ENCODE assay signal across 8 cellular contexts in the genomic region with DNA sequence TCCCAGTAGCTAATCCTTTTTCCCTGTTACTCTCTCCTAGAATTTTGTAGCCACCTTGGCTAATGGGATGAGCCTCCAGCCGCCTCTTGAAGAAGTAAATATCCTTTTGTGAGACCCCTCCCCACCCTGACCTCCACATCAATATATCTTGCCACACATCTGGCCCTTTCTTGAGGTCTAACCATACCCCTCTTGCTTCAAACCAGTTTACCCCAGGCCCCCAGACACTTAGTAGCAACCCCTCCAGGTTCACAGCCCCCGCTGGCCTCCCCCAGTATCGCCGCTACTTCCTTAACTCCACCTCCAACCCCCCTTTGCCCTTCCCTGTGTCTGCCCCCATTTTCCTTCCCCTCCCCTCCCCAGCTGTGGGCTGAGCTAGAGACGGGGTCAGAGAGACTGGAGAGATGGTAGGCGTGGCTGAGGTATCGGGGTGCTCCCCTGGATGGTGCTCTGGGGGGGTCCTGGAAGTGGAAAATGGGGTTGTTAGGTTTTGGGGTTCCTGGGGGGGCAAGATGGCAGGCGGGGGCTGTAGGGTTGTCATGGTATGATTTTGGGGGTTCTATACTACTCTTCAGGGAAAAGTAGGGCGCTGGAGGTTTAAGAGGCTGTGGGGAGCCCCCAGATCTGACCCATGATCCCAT. TPM values are rescaled to one million over a fixed set of nuclear protein-coding genes. Genes with fewer than 3 reads are reported as not detected.
DNase-seq lines count a peak whose midpoint lies in the region; ATAC-seq lines count a peak whose summit lies in the region.

No MANE protein-coding gene starts in this region.

- H3K4me3 Mint-ChIP-seq in activated CD4-positive, alpha-beta T cell treated with anti-CD3 and anti-CD28 coated beads, Interleukin-2, amount 10 ng/mL, durations not matched to agents 24 days and 14 days, result peak overlapping the region; percentile 52
- H3K4me3 Mint-ChIP-seq in activated CD4-positive, alpha-beta memory T cell treated with anti-CD3 and anti-CD28 coated beads, Interleukin-2, amount 10 ng/mL, durations not matched to agents 7 days and 5 days, result peak overlapping the region; percentile 4

- H3K27me3 ChIP-seq in subcutaneous abdominal adipose tissue (ENCODE audit: control insufficient read depth in 5 of 5, insufficient read depth in 4 of 5, low read length in 5 of 5), result no peaks in the 10 kb centered on the region

- H3K36me3 ChIP-seq in subcutaneous abdominal adipose tissue (ENCODE audit: control insufficient read depth in 5 of 5, insufficient read depth in 5 of 5, low read length in 5 of 5), result peaks cover 0 to 29% (median 26%) of the 10 kb centered on the region in 5 donors

- H3K4me1 Mint-ChIP-seq in activated CD4-positive, alpha-beta T cell treated with anti-CD3 and anti-CD28 coated beads, Interleukin-2, amount 10 ng/mL, durations not matched to agents 24 days and 14 days, result peaks cover 26% of the 10 kb centered on the region
- peaks cover 40% of the 10 kb centered on the region for H3K4me1 Mint-ChIP-seq in activated CD4-positive, alpha-beta memory T cell treated with anti-CD3 and anti-CD28 coated beads, Interleukin-2, amount 10 ng/mL, durations not matched to agents 7 days and 5 days

- CTCF ChIA-PET in activated CD4-positive, alpha-beta memory T cell treated with anti-CD3 and anti-CD28 coated beads, Interleukin-2, amount 10 ng/mL, durations not matched to agents 7 days and 5 days (lab: Charles Lee), result interaction anchor here (0.6 to 6.8 kb wide), 8 partner anchors 8 to 176 kb away, joined by 3 to 61 read pairs (median 4); a partner anchor contains a TSS

- POLR2A ChIA-PET in activated CD4-positive, alpha-beta memory T cell treated with anti-CD3 and anti-CD28 coated beads, Interleukin-2, amount 10 ng/mL, durations not matched to agents 7 days and 5 days (lab: Charles Lee), result interaction anchor here (1.3 to 5.5 kb wide), 5 partner anchors 10 to 177 kb away, joined by 4 to 49 read pairs (median 5); a partner anchor contains a TSS

- no peak for DNase-seq in activated CD4-positive, alpha-beta T cell treated with anti-CD3 and anti-CD28 coated beads, Interleukin-2, amount 10 ng/mL, durations not matched to agents 24 days and 14 days
- no peak for DNase-seq in activated CD4-positive, alpha-beta T cell treated with anti-CD3 and anti-CD28 coated beads for 48 hours
- no peak for DNase-seq in activated CD4-positive, alpha-beta memory T cell treated with anti-CD3 and anti-CD28 coated beads, Interleukin-2, amount 10 ng/mL, durations not matched to agents 7 days and 5 days
- no peak for DNase-seq in retina
- no peak for DNase-seq in H4 (ENCODE audit: low spot score)

- H3K36me3 Mint-ChIP-seq in activated CD4-positive, alpha-beta T cell treated with anti-CD3 and anti-CD28 coated beads, Interleukin-2, amount 10 ng/mL, durations not matched to agents 24 days and 14 days (ENCODE audit: low read depth), result peaks cover 40% of the 10 kb centered on the region
- peaks cover 25% of the 10 kb centered on the region for H3K36me3 Mint-ChIP-seq in activated CD4-positive, alpha-beta memory T cell treated with anti-CD3 and anti-CD28 coated beads, Interleukin-2, amount 10 ng/mL, durations not matched to agents 7 days and 5 days (ENCODE audit: low read depth)

- H3K4me1 ChIP-seq in subcutaneous abdominal adipose tissue (ENCODE audit: control insufficient read depth in 5 of 5, insufficient read depth in 5 of 5, low read length in 5 of 5), result peaks cover 2 to 51% (median 36%) of the 10 kb centered on the region in 5 donors

- peak overlapping the region; percentile 50 for H3K27ac ChIP-seq in subcutaneous abdominal adipose tissue (ENCODE audit: low read depth, low read length)

- H3K4me3 ChIP-seq in iPS-18c (ENCODE audit: insufficient read depth, low read depth, low read length) (0 out of 2 replicates have a peak overlapping the region, but pooled peaks have one; percentile 24), subcutaneous abdominal adipose tissue (ENCODE audit: low read depth in 1 of 5, low read length in 5 of 5) (peak overlapping the region in 2 of 5 donors; percentile 7 to 25)

- no peak for ATAC-seq in GM19397 (IDR thresholded peaks at IDR 0.05; ENCODE audit: unreplicated experiment)

- intact Hi-C loops in activated CD4-positive, alpha-beta T cell treated with anti-CD3 and anti-CD28 coated beads, Interleukin-2, amount 10 ng/mL, durations not matched to agents 24 days and 14 days (cut with micrococcal nuclease), result loop anchor here (2.0 kb wide), 1 partner anchor 109 kb away; no protein-coding TSS in a partner anchor

- peak overlapping the region; percentile 20 for H3K27ac Mint-ChIP-seq in activated CD4-positive, alpha-beta T cell treated with anti-CD3 and anti-CD28 coated beads, Interleukin-2, amount 10 ng/mL, durations not matched to agents 24 days and 14 days
- H3K27ac Mint-ChIP-seq in activated CD4-positive, alpha-beta memory T cell treated with anti-CD3 and anti-CD28 coated beads, Interleukin-2, amount 10 ng/mL, durations not matched to agents 7 days and 5 days, result peak overlapping the region; percentile 47

- H3K9me3 ChIP-seq in iPS-18c (ENCODE audit: control insufficient read depth, insufficient read depth, low read length), result peaks cover 2% of the 10 kb centered on the region
- H3K9me3 ChIP-seq in subcutaneous abdominal adipose tissue (ENCODE audit: control insufficient read depth in 5 of 5, low read length in 5 of 5), result no peaks in the 10 kb centered on the region

- H3K9me3 Mint-ChIP-seq in activated CD4-positive, alpha-beta T cell treated with anti-CD3 and anti-CD28 coated beads, Interleukin-2, amount 10 ng/mL, durations not matched to agents 24 days and 14 days, result no peaks in the 10 kb centered on the region
- no peaks in the 10 kb centered on the region for H3K9me3 Mint-ChIP-seq in activated CD4-positive, alpha-beta memory T cell treated with anti-CD3 and anti-CD28 coated beads, Interleukin-2, amount 10 ng/mL, durations not matched to agents 7 days and 5 days

- peak overlapping the region in 2 of 5 donors; percentile 8 to 68 for H3K9ac ChIP-seq in subcutaneous abdominal adipose tissue (ENCODE audit: low read length in 5 of 5)

- H3K27me3 Mint-ChIP-seq in activated CD4-positive, alpha-beta T cell treated with anti-CD3 and anti-CD28 coated beads, Interleukin-2, amount 10 ng/mL, durations not matched to agents 24 days and 14 days, result no peaks in the 10 kb centered on the region
- no peaks in the 10 kb centered on the region for H3K27me3 Mint-ChIP-seq in activated CD4-positive, alpha-beta memory T cell treated with anti-CD3 and anti-CD28 coated beads, Interleukin-2, amount 10 ng/mL, durations not matched to agents 7 days and 5 days

RNA-seq across cellular contexts. Expression of a gene that starts 2.9 kb away (rescaled TPM):
- total RNA-seq in activated CD4-positive, alpha-beta T cell treated with anti-CD3 and anti-CD28 coated beads, Interleukin-2, amount 10 ng/mL, durations not matched to agents 24 days and 14 days, result 510 and 512 TPM in 2 replicates
- total RNA-seq in activated CD4-positive, alpha-beta memory T cell treated with anti-CD3 and anti-CD28 coated beads, Interleukin-2, amount 10 ng/mL, durations not matched to agents 7 days and 5 days, result 100 to 1,000 TPM; 103 to 108 TPM
- 629 and 716 TPM in 2 replicates for total RNA-seq in H4 (2014; rRNA removed; shearing (Covaris generic))

RNA-seq across cellular contexts. Expression of a gene that starts 9.4 kb away (rescaled TPM):
- total RNA-seq in activated CD4-positive, alpha-beta T cell treated with anti-CD3 and anti-CD28 coated beads, Interleukin-2, amount 10 ng/mL, durations not matched to agents 24 days and 14 days, result 8.4 and 8.6 TPM in 2 replicates
- total RNA-seq in activated CD4-positive, alpha-beta memory T cell treated with anti-CD3 and anti-CD28 coated beads, Interleukin-2, amount 10 ng/mL, durations not matched to agents 7 days and 5 days, result 1 to 10 TPM; 2.6 to 2.9 TPM
- 0.08 and 1.4 TPM in 2 replicates for total RNA-seq in H4 (2014; rRNA removed; shearing (Covaris generic))

RNA-seq across cellular contexts. Expression of a gene that starts 11.0 kb away (rescaled TPM):
- 3.4 and 3.6 TPM in 2 replicates for total RNA-seq in activated CD4-positive, alpha-beta T cell treated with anti-CD3 and anti-CD28 coated beads, Interleukin-2, amount 10 ng/mL, durations not matched to agents 24 days and 14 days
- 1 to 10 TPM; 1.9 to 2.9 TPM for total RNA-seq in activated CD4-positive, alpha-beta memory T cell treated with anti-CD3 and anti-CD28 coated beads, Interleukin-2, amount 10 ng/mL, durations not matched to agents 7 days and 5 days
- 1.6 and 2.6 TPM in 2 replicates for total RNA-seq in H4 (2014; rRNA removed; shearing (Covaris generic))

RNA-seq across cellular contexts. Expression of a gene that starts 14.2 kb away (rescaled TPM):
- total RNA-seq in activated CD4-positive, alpha-beta T cell treated with anti-CD3 and anti-CD28 coated beads, Interleukin-2, amount 10 ng/mL, durations not matched to agents 24 days and 14 days, result 69.3 and 72.0 TPM in 2 replicates
- total RNA-seq in activated CD4-positive, alpha-beta memory T cell treated with anti-CD3 and anti-CD28 coated beads, Interleukin-2, amount 10 ng/mL, durations not matched to agents 7 days and 5 days, result 10 to 100 TPM; 71.2 to 74.3 TPM
- total RNA-seq in H4 (2014; rRNA removed; shearing (Covaris generic)), result 9.0 and 14.8 TPM in 2 replicates

RNA-seq across cellular contexts. Expression of a gene that starts 14.3 kb away (rescaled TPM):
- 146 and 151 TPM in 2 replicates for total RNA-seq in activated CD4-positive, alpha-beta T cell treated with anti-CD3 and anti-CD28 coated beads, Interleukin-2, amount 10 ng/mL, durations not matched to agents 24 days and 14 days
- 100 to 1,000 TPM; 163 to 174 TPM for total RNA-seq in activated CD4-positive, alpha-beta memory T cell treated with anti-CD3 and anti-CD28 coated beads, Interleukin-2, amount 10 ng/mL, durations not matched to agents 7 days and 5 days
- total RNA-seq in H4 (2014; rRNA removed; shearing (Covaris generic)), result 123 and 133 TPM in 2 replicates
